8 cellular contexts compared by ENCODE assay signal in the genomic region with DNA sequence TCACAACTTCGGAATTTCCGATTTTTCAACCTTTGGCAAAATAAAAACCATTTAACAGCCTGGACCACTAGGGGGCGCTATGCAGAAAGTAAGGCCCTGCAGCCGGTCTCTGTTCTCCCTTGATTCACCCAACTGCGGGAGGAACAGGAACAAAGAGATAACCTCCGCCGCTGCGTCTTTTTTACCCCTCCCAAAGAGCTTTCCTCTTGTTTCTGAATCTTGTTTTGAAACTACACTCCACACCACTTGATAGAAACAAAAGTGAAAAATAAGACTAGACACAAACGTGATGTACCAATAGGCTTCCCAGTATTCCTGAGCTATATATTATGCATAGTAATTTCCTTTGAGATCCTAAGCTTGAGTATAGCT.
DNase-seq lines count a peak whose midpoint lies in the region; ATAC-seq and TF ChIP-seq lines count a peak whose summit lies in the region.

No MANE protein-coding gene starts in this region.

- no peaks in the 10 kb centered on the region for H4K20me1 ChIP-seq in DND-41 (ENCODE audit: insufficient read depth, low read length)

- H3K4me3 Mint-ChIP-seq in activated T-helper 2 cell treated with anti-CD3 and anti-CD28 coated beads, Interferon-gamma antibody, Interleukin-2, Interleukin-4, amounts not matched to agents 10 μg/mL and 5 μg/mL and 100 μg/mL, durations not matched to agents 14 hours and 24 hours and 36 hours (ENCODE audit: low read depth) = peak overlapping the region; percentile 35
- H3K4me3 Mint-ChIP-seq in osteocyte (ENCODE audit: unreplicated experiment) = no peak overlapping the region

- H3K27me3 Mint-ChIP-seq in activated T-helper 2 cell treated with anti-CD3 and anti-CD28 coated beads, Interferon-gamma antibody, Interleukin-2, Interleukin-4, amounts not matched to agents 10 μg/mL and 5 μg/mL and 100 μg/mL, durations not matched to agents 14 hours and 24 hours and 36 hours (ENCODE audit: low read depth) = peaks cover 4% of the 10 kb centered on the region
- H3K27me3 Mint-ChIP-seq in osteocyte (ENCODE audit: unreplicated experiment) = peaks cover 64% of the 10 kb centered on the region

- CTCF ChIA-PET in RWPE1 (lab: Yijun Ruan, JAX) = interaction anchor here (0.5 to 1.8 kb wide), 13 partner anchors 10 to 431 kb away, joined by 3 to 13 read pairs (median 4); no protein-coding TSS in a partner anchor

- peak; percentile 80 for ATAC-seq in DND-41 (ENCODE audit: insufficient read depth, low read depth)
- no peak for ATAC-seq in HG02884 (IDR thresholded peaks at IDR 0.05; ENCODE audit: unreplicated experiment)

- H3K9me3 Mint-ChIP-seq in activated T-helper 2 cell treated with anti-CD3 and anti-CD28 coated beads, Interferon-gamma antibody, Interleukin-2, Interleukin-4, amounts not matched to agents 10 μg/mL and 5 μg/mL and 100 μg/mL, durations not matched to agents 14 hours and 24 hours and 36 hours = no peaks in the 10 kb centered on the region
- no peaks in the 10 kb centered on the region for H3K9me3 Mint-ChIP-seq in osteocyte (ENCODE audit: unreplicated experiment)

- no peak overlapping the region for H3K9ac ChIP-seq in DND-41 (ENCODE audit: low read depth, low read length)

- H3K4me2 ChIP-seq in DND-41 (ENCODE audit: insufficient read depth, low read length) = peak overlapping the region; percentile 54

- peaks cover 23% of the 10 kb centered on the region for H3K36me3 Mint-ChIP-seq in activated T-helper 2 cell treated with anti-CD3 and anti-CD28 coated beads, Interferon-gamma antibody, Interleukin-2, Interleukin-4, amounts not matched to agents 10 μg/mL and 5 μg/mL and 100 μg/mL, durations not matched to agents 14 hours and 24 hours and 36 hours (ENCODE audit: low read depth)
- H3K36me3 Mint-ChIP-seq in osteocyte (ENCODE audit: unreplicated experiment) = no peaks in the 10 kb centered on the region

- H2AFZ ChIP-seq in DND-41 (ENCODE audit: low read depth, low read length) = no peak overlapping the region

- H3K27ac ChIP-seq in DND-41 (ENCODE audit: low read length) = no peak overlapping the region
- no peak overlapping the region for H3K27ac ChIP-seq in RWPE1
- H3K27ac ChIP-seq in thyroid gland = no peak overlapping the region

- peak overlapping the region; percentile 55 for H3K27ac Mint-ChIP-seq in activated T-helper 2 cell treated with anti-CD3 and anti-CD28 coated beads, Interferon-gamma antibody, Interleukin-2, Interleukin-4, amounts not matched to agents 10 μg/mL and 5 μg/mL and 100 μg/mL, durations not matched to agents 14 hours and 24 hours and 36 hours
- no peak overlapping the region for H3K27ac Mint-ChIP-seq in osteocyte (ENCODE audit: unreplicated experiment)

- WGBS in thyroid gland, 2 donors = 4 to 6% methylated on average over 9 of the region's 9 CpGs

- no peaks in the 10 kb centered on the region for H3K79me2 ChIP-seq in DND-41 (ENCODE audit: insufficient read depth, low read length)

- H3K4me1 Mint-ChIP-seq in activated T-helper 2 cell treated with anti-CD3 and anti-CD28 coated beads, Interferon-gamma antibody, Interleukin-2, Interleukin-4, amounts not matched to agents 10 μg/mL and 5 μg/mL and 100 μg/mL, durations not matched to agents 14 hours and 24 hours and 36 hours (ENCODE audit: low read depth) = peaks cover 17% of the 10 kb centered on the region
- H3K4me1 Mint-ChIP-seq in osteocyte (ENCODE audit: unreplicated experiment) = peaks cover 3% of the 10 kb centered on the region

- H3K27me3 ChIP-seq in DND-41 (ENCODE audit: insufficient read depth, low read length, poor library complexity) (peaks cover 29% of the 10 kb centered on the region), thyroid gland (no peaks in the 10 kb centered on the region)

- POLR2A ChIA-PET in RWPE1 (lab: Yijun Ruan, JAX; ENCODE audit: low non-redundant PET) = no interaction called here

- no peak for TF ChIP-seq POLR2A in thyroid gland (IDR thresholded peaks at IDR 0.05)

- intact Hi-C loops in activated T-helper 2 cell treated with anti-CD3 and anti-CD28 coated beads, Interferon-gamma antibody, Interleukin-2, Interleukin-4, amounts not matched to agents 10 μg/mL and 5 μg/mL and 100 μg/mL, durations not matched to agents 14 hours and 24 hours and 36 hours (cut with micrococcal nuclease) = loop anchor here (2.0 to 5.0 kb wide), 3 partner anchors 87 to 404 kb away; no protein-coding TSS in a partner anchor
- intact Hi-C loops in thyroid gland (cut with DNase I) = loop anchor here (5.0 kb wide), 1 partner anchor 408 kb away; a partner anchor contains a TSS

- TF ChIP-seq CTCF in DND-41 (IDR thresholded peaks at IDR 0.05; ENCODE audit: borderline replicate concordance, extremely low read depth, low read length, poor library complexity, severe bottlenecking) (peak; percentile 88), LNCaP clone FGC (IDR thresholded peaks at IDR 0.05; ENCODE audit: control insufficient read depth, extremely low read depth, insufficient read depth) (peak; percentile 67), RWPE1 (conservative IDR thresholded peaks at IDR 0.05; ENCODE audit: low read depth) (peak; percentile 82), foreskin fibroblast (IDR thresholded peaks at IDR 0.05; ENCODE audit: low read depth, low read length) (peak; percentile 79), osteocyte (IDR thresholded peaks at IDR 0.05) (peak; percentile 87), thyroid gland (IDR thresholded peaks at IDR 0.05) (peak; percentile 66 to 97 (median 76))

- peak; percentile 67 for DNase-seq in DND-41
- no peak for DNase-seq in LNCaP clone FGC (ENCODE audit: low read depth)
- peak; percentile 39 for DNase-seq in RWPE1 (ENCODE audit: low spot score)
- peak; percentile 60 for DNase-seq in activated T-helper 2 cell treated with anti-CD3 and anti-CD28 coated beads, Interferon-gamma antibody, Interleukin-2, Interleukin-4, amounts not matched to agents 10 μg/mL and 5 μg/mL and 100 μg/mL, durations not matched to agents 14 hours and 24 hours and 36 hours (ENCODE audit: low spot score)
- DNase-seq in foreskin fibroblast = peak; percentile 35 to 76
- DNase-seq in osteocyte (ENCODE audit: extremely low spot score, unreplicated experiment) = peak; percentile 87
- peak; percentile 67 to 76 for DNase-seq in thyroid gland

- H3K4me1 ChIP-seq in DND-41 (ENCODE audit: insufficient read depth, low read length) (no peaks in the 10 kb centered on the region), thyroid gland (peaks cover 0 to 6% of the 10 kb centered on the region in 2 donors)

- H3K4me3 ChIP-seq in DND-41 (ENCODE audit: low read depth in 1 of 2, low read length in 2 of 2) (peak overlapping the region in 1 of 2 experiments; percentile 30; a peak in 1 of 4 replicates), LNCaP clone FGC (ENCODE audit: low read depth, low read length) (no peak overlapping the region), foreskin fibroblast (ENCODE audit: low read depth in 1 of 2, low read length in 2 of 2) (no peak overlapping the region), thyroid gland (replicated peaks in 1 of 3) (no peak overlapping the region)

- H3K36me3 ChIP-seq in DND-41 (ENCODE audit: insufficient read depth, low read length) (no peaks in the 10 kb centered on the region), thyroid gland (no peaks in the 10 kb centered on the region)

- H3K9me3 ChIP-seq in DND-41 (ENCODE audit: insufficient read depth, low read length, severe bottlenecking) (no peaks in the 10 kb centered on the region), thyroid gland (no peaks in the 10 kb centered on the region)
